Comparison of ENCODE assay signal across 14 cellular contexts in genomic region chr2:186381573-186381972, GRCh38.
DNase-seq lines count a peak whose midpoint lies in the region; TF ChIP-seq lines count a peak whose summit lies in the region.
"Had no signal": no experiment of that assay in that cellular context is flagged by ENCODE, and none has a peak within 500 bp of the region (broad histone marks: within the 10 kb centered on the region; RNA-seq: fewer than 3 reads in every experiment).

No MANE protein-coding gene starts in this region.

- H3K4me2 ChIP-seq in BLaER1 treated with 17β-estradiol and CSF1 and Interleukin-3, amounts not matched to agents 10 nM and 100 nM: peak overlapping the region; percentile 63 to 84 (median 74)
- no peak overlapping the region for H3K4me2 ChIP-seq in H9 (ENCODE audit: insufficient read depth, insufficient read length, low read length)

- H4K20me1 ChIP-seq in BLaER1 treated with 17β-estradiol and CSF1 and Interleukin-3, amounts not matched to agents 10 nM and 100 nM: no peaks in the 10 kb centered on the region
- H4K20me1 ChIP-seq in H9 (ENCODE audit: control insufficient read depth, insufficient read depth, insufficient read length): no peaks in the 10 kb centered on the region

- H3K27ac Mint-ChIP-seq in H9 (peak overlapping the region; percentile 0 to 73 (median 32); a peak in 4 of 7 replicates), chondrocyte (ENCODE audit: unreplicated experiment) (no peak overlapping the region), osteocyte (ENCODE audit: unreplicated experiment) (no peak overlapping the region)
- H3K27ac Mint-ChIP-seq: CD14-positive monocyte; CD4-positive, alpha-beta T cell had no signal

- no peak overlapping the region for H3K4me3 Mint-ChIP-seq in H9
- H3K4me3 Mint-ChIP-seq in chondrocyte (ENCODE audit: unreplicated experiment): no peak overlapping the region
- H3K4me3 Mint-ChIP-seq in osteocyte (ENCODE audit: unreplicated experiment): no peak overlapping the region
- H3K4me3 Mint-ChIP-seq: CD14-positive monocyte; CD4-positive, alpha-beta T cell; CD8-positive, alpha-beta memory T cell had no signal

- H2BK20ac ChIP-seq in H9 (ENCODE audit: low read depth, low read length, poor library complexity, severe bottlenecking): no peak overlapping the region

- H2AK5ac ChIP-seq in H9 (ENCODE audit: insufficient read length, low read length): no peak overlapping the region

- no peak overlapping the region for H4K91ac ChIP-seq in H9 (ENCODE audit: insufficient read length, low read depth, low read length)

- no peak overlapping the region for H3K56ac ChIP-seq in H9 (ENCODE audit: insufficient read length, low read depth, low read length)

- H3K9me3 Mint-ChIP-seq in H9 (peaks cover 19 to 20% of the 10 kb centered on the region in 2 experiments), chondrocyte (ENCODE audit: low read depth) (peaks cover 16% of the 10 kb centered on the region), osteocyte (ENCODE audit: unreplicated experiment) (peaks cover 10% of the 10 kb centered on the region)

- H3K4me1 ChIP-seq in BLaER1 treated with 17β-estradiol and CSF1 and Interleukin-3, amounts not matched to agents 10 nM and 100 nM: peaks cover 0 to 30% (median 17%) of the 10 kb centered on the region in 10 experiments; a peak in 16 of 20 replicates
- H3K4me1 ChIP-seq in H9 (ENCODE audit: insufficient read depth, low read length): no peaks in the 10 kb centered on the region

- H2BK120ac ChIP-seq in H9 (ENCODE audit: low read depth, low read length, poor library complexity, severe bottlenecking): no peak overlapping the region

- H3K14ac ChIP-seq in H9 (ENCODE audit: insufficient read depth, low read length): no peak overlapping the region

- no peaks in the 10 kb centered on the region for H3K4me1 Mint-ChIP-seq in H9
- no peaks in the 10 kb centered on the region for H3K4me1 Mint-ChIP-seq in chondrocyte (ENCODE audit: low read depth)
- H3K4me1 Mint-ChIP-seq in osteocyte (ENCODE audit: unreplicated experiment): no peaks in the 10 kb centered on the region
- H3K4me1 Mint-ChIP-seq: CD14-positive monocyte; CD8-positive, alpha-beta memory T cell had no signal

- H2BK15ac ChIP-seq in H9 (ENCODE audit: low read depth, low read length): no peak overlapping the region

- no peak overlapping the region for H2BK12ac ChIP-seq in H9 (ENCODE audit: insufficient read length, low read depth, low read length)

- no peaks in the 10 kb centered on the region for H3K23me2 ChIP-seq in H9 (ENCODE audit: insufficient read length, low read depth, low read length, poor library complexity, severe bottlenecking)

- H2AFZ ChIP-seq in H9 (ENCODE audit: low read length): no peak overlapping the region
- H2AFZ ChIP-seq: GM23248 had no signal

- peak overlapping the region; percentile 61 to 77 (median 69) for H3K9ac ChIP-seq in BLaER1 treated with 17β-estradiol and CSF1 and Interleukin-3, amounts not matched to agents 10 nM and 100 nM
- no peak overlapping the region for H3K9ac ChIP-seq in H9 (ENCODE audit: extremely low read depth, insufficient read length, low read length)
- H3K9ac ChIP-seq: GM23248 had no signal

- no peaks in the 10 kb centered on the region for H3K79me2 ChIP-seq in H9 (ENCODE audit: insufficient read depth, low read length)

- DNase-seq in H9: no peak
- peak; percentile 34 for DNase-seq in chondrocyte (ENCODE audit: low spot score)
- DNase-seq in T-helper 9 cell: no peak
- no peak for DNase-seq in osteocyte (ENCODE audit: extremely low spot score, unreplicated experiment)
- no peak for DNase-seq in activated CD8-positive, alpha-beta memory T cell treated with anti-CD3 and anti-CD28 coated beads, Interleukin-2, amount 50 U/mL, for 4 hours
- DNase-seq: CD4-positive, alpha-beta T cell; CD8-positive, alpha-beta memory T cell; DMS 273 treated with DMSO at 0.1 percent for 48 hours; DMS79 treated with DMSO at 0.1 percent for 48 hours; GF-D8; GM23248; H7 had no signal

- no peak overlapping the region for H3T11ph ChIP-seq in H9 (ENCODE audit: low read length)

- no peak overlapping the region for H3K23ac ChIP-seq in H9 (ENCODE audit: insufficient read length, low read depth, low read length)

- peak overlapping the region in 9 of 10 experiments; percentile 27 to 50 (median 38); a peak in 13 of 20 replicates for H3K4me3 ChIP-seq in BLaER1 treated with 17β-estradiol and CSF1 and Interleukin-3, amounts not matched to agents 10 nM and 100 nM
- H3K4me3 ChIP-seq: GM23248 had no signal

- H3K79me1 ChIP-seq in H9 (ENCODE audit: insufficient read depth, low read depth, low read length, poor library complexity, severe bottlenecking): no peaks in the 10 kb centered on the region

- peak overlapping the region; percentile 53 to 81 (median 76); a peak in 21 of 22 replicates for H3K27ac ChIP-seq in BLaER1 treated with 17β-estradiol and CSF1 and Interleukin-3, amounts not matched to agents 10 nM and 100 nM
- no peak overlapping the region for H3K27ac ChIP-seq in H9 (ENCODE audit: insufficient read length, low read depth, low read length)
- H3K27ac ChIP-seq: GM23248 had no signal

- H4K8ac ChIP-seq in H9 (replicated peaks; ENCODE audit: insufficient read length, low read depth, low read length): no peak overlapping the region

- no peaks in the 10 kb centered on the region for H3K27me3 ChIP-seq in BLaER1 treated with 17β-estradiol and CSF1 and Interleukin-3, amounts not matched to agents 10 nM and 100 nM
- no peaks in the 10 kb centered on the region for H3K27me3 ChIP-seq in H9 (ENCODE audit: insufficient read depth, low read length)

- TF ChIP-seq CTCF in H9 (conservative IDR thresholded peaks at IDR 0.05) (no peak), chondrocyte (IDR thresholded peaks at IDR 0.05) (no peak), osteocyte (IDR thresholded peaks at IDR 0.05) (no peak)

- H4K5ac ChIP-seq in H9 (ENCODE audit: insufficient read length, low read depth, low read length): no peak overlapping the region

- no CpG with 5 or more reads among the region's 13 CpGs for WGBS in H9 (ENCODE audit: extremely low coverage, insufficient read length, low lambda C conversion rate)

- H3K18ac ChIP-seq in H9 (ENCODE audit: insufficient read length, low read depth, low read length): no peak overlapping the region

- peaks cover 11 to 21% (median 16%) of the 10 kb centered on the region in 3 experiments for H3K36me3 Mint-ChIP-seq in H9 (ENCODE audit: insufficient read depth in 1 of 3, low read depth in 3 of 3)
- H3K36me3 Mint-ChIP-seq in chondrocyte (ENCODE audit: low read depth): peaks cover 7% of the 10 kb centered on the region
- no peaks in the 10 kb centered on the region for H3K36me3 Mint-ChIP-seq in osteocyte (ENCODE audit: unreplicated experiment)
- H3K36me3 Mint-ChIP-seq: CD14-positive monocyte had no signal

- H3K27me3 Mint-ChIP-seq in H9 (ENCODE audit: low read depth): no peaks in the 10 kb centered on the region
- H3K27me3 Mint-ChIP-seq in chondrocyte (ENCODE audit: low read depth): no peaks in the 10 kb centered on the region
- H3K27me3 Mint-ChIP-seq in osteocyte (ENCODE audit: unreplicated experiment): no peaks in the 10 kb centered on the region
- H3K27me3 Mint-ChIP-seq: CD4-positive, alpha-beta T cell; CD8-positive, alpha-beta memory T cell had no signal

- no peak overlapping the region for H2BK5ac ChIP-seq in H9 (ENCODE audit: insufficient read length, low read length)

- H3K4ac ChIP-seq in H9 (ENCODE audit: low read depth, low read length): no peak overlapping the region

- peaks cover 19 to 36% (median 26%) of the 10 kb centered on the region in 11 experiments for H3K9me3 ChIP-seq in BLaER1 treated with 17β-estradiol and CSF1 and Interleukin-3, amounts not matched to agents 10 nM and 100 nM (replicated peaks in 1 of 11)
- H3K9me3 ChIP-seq in H9 (ENCODE audit: control insufficient read depth, low read depth, low read length): peaks cover 6% of the 10 kb centered on the region

- H3K36me3 ChIP-seq in BLaER1 treated with 17β-estradiol and CSF1 and Interleukin-3, amounts not matched to agents 10 nM and 100 nM: peaks cover 0 to 15% (median 0%) of the 10 kb centered on the region in 11 experiments; a peak in 5 of 22 replicates

Comparison
In these comparisons a context has a peak if more than half of its experiments do, and no peak if none do; other contexts are left out.
1. H3K27ac Mint-ChIP-seq: peak in H9 (3 of 3); none in chondrocyte (single experiment) and osteocyte (single experiment).